ENCODE assay signal across 1 cellular context in genomic region chr5:154243736-154244135, GRCh38.
TF ChIP-seq lines count a peak whose summit lies in the region.

No MANE protein-coding gene starts in this region.

TF ChIP-seq in GM12878, 131 proteins besides CTCF, POLR2A, EP300 and RAD21:
- TF ChIP-seq ZNF592 (IDR thresholded peaks at IDR 0.05), result no peak
- TF ChIP-seq ZNF274 (IDR thresholded peaks at IDR 0.05; ENCODE audit: insufficient read depth, insufficient read length), result no peak
- no peak for TF ChIP-seq MYB (IDR thresholded peaks at IDR 0.05; ENCODE audit: borderline replicate concordance, low read depth, low read length)
- TF ChIP-seq TARDBP (IDR thresholded peaks at IDR 0.05; ENCODE audit: borderline replicate concordance), result no peak
- no peak for TF ChIP-seq REST (IDR thresholded peaks at IDR 0.05; ENCODE audit: low read depth, low read length)
- no peak for TF ChIP-seq IRF5 (IDR thresholded peaks at IDR 0.05; ENCODE audit: borderline replicate concordance)
- no peak for TF ChIP-seq YY1 (IDR thresholded peaks at IDR 0.05; ENCODE audit: low read depth, low read length)
- TF ChIP-seq ESRRA (IDR thresholded peaks at IDR 0.05; ENCODE audit: low read length), result no peak
- TF ChIP-seq NKRF (conservative IDR thresholded peaks at IDR 0.05), result no peak
- TF ChIP-seq MLLT1 (IDR thresholded peaks at IDR 0.05), result no peak
- TF ChIP-seq ZZZ3 (IDR thresholded peaks at IDR 0.05; ENCODE audit: control insufficient read depth, insufficient read length, low read depth), result no peak
- TF ChIP-seq TAF1 (IDR thresholded peaks at IDR 0.05; ENCODE audit: borderline replicate concordance, low read depth, low read length), result no peak
